In genomic region chr1:161069731-161070270, GRCh38 we compare ENCODE assay signal across 9 cellular contexts. TPM values are rescaled to one million over a fixed set of nuclear protein-coding genes. Genes with fewer than 3 reads are reported as not detected.
DNase-seq lines count a peak whose midpoint lies in the region; ATAC-seq, FAIRE-seq and TF ChIP-seq lines count a peak whose summit lies in the region.
"Had no signal": no experiment of that assay in that cellular context is flagged by ENCODE, and none has a peak within 500 bp of the region (broad histone marks: within the 10 kb centered on the region; RNA-seq: fewer than 3 reads in every experiment).

TSS of gene ARHGAP30 (minus strand) at chr1:161069891. CDS start at chr1:161069624, 267 bp downstream.

- peak within 1 kb of the TSS; percentile 96 for H3K4me3 ChIP-seq in OCI-LY7 (ENCODE audit: low read depth, low read length, poor library complexity, severe bottlenecking)
- peak within 1 kb of the TSS; percentile 26 to 44 (median 31) for H3K4me3 ChIP-seq in right lobe of liver

- H2AFZ ChIP-seq in OCI-LY7 (ENCODE audit: low read length), result peak within 1 kb of the TSS; percentile 80; the same call in 1 of the 2 replicates

- H3K36me3 Mint-ChIP-seq in activated T-helper 17 cell treated with anti-CD3 and anti-CD28 coated beads, Interleukin-2, amount 50 U/mL, for 72 hours (ENCODE audit: low read depth), result peaks cover 50% of the 10 kb centered on the region
- H3K36me3 Mint-ChIP-seq in endothelial cell (ENCODE audit: low read depth, unreplicated experiment), result peaks cover 3% of the 10 kb centered on the region

- peaks cover 24% of the 10 kb centered on the region for H3K36me3 ChIP-seq in OCI-LY7 (ENCODE audit: insufficient read depth, low read length)
- H3K36me3 ChIP-seq in right lobe of liver, result no peaks in the 10 kb centered on the region

- TF ChIP-seq POLR2A in GM12892 (IDR thresholded peaks at IDR 0.05; ENCODE audit: low read depth, low read length) (peak; percentile 90), right lobe of liver (IDR thresholded peaks at IDR 0.05) (peak; percentile 23)

- CTCF ChIA-PET in OCI-LY7 (lab: Charles Lee; ENCODE audit: unreplicated experiment), result interaction anchor here (0.6 to 1.1 kb wide), 3 partner anchors 15 to 37 kb away, joined by 3 to 4 read pairs (median 3); no protein-coding TSS in a partner anchor

- no peaks in the 10 kb centered on the region for H3K27me3 ChIP-seq in right lobe of liver

- WGBS in right lobe of liver (ENCODE audit: insufficient coverage, low coverage, low lambda C conversion rate, missing lambda C conversion rate), result 58% methylated on average over 4 of the region's 9 CpGs

- TF ChIP-seq CTCF in OCI-LY7 (conservative IDR thresholded peaks at IDR 0.05; ENCODE audit: low read length) (no peak), right lobe of liver (IDR thresholded peaks at IDR 0.05) (no peak), endothelial cell (IDR thresholded peaks at IDR 0.05; ENCODE audit: unreplicated experiment) (no peak)

- no peaks in the 10 kb centered on the region for H3K9me2 ChIP-seq in OCI-LY7 (ENCODE audit: insufficient read depth, low read length)

- ATAC-seq in HG02678 (IDR thresholded peaks at IDR 0.05; ENCODE audit: unreplicated experiment), result peak; percentile 88
- ATAC-seq in activated T-helper 17 cell treated with anti-CD3 and anti-CD28 coated beads, Interleukin-2, amount 50 U/mL, for 72 hours (replicated peaks), result peak; percentile 84
- peak; percentile 64 to 72 (median 68) for ATAC-seq in right lobe of liver

- H3K4me2 ChIP-seq in OCI-LY7 (ENCODE audit: low read length), result peak within 1 kb of the TSS; percentile 99

- peak; percentile 92 for DNase-seq in GM12892 (ENCODE audit: insufficient read length)
- DNase-seq in OCI-LY7 (ENCODE audit: low spot score), result peak; percentile 97
- DNase-seq in right lobe of liver, result peak; percentile 66 to 80 (median 71)
- peak; percentile 66 to 76 for DNase-seq in stimulated activated CD8-positive, alpha-beta memory T cell treated with anti-CD3 and anti-CD28 coated beads, Interleukin-15, amount 100 ng/mL, for 4 hours (ENCODE audit: low read depth in 2 of 2)
- DNase-seq in endothelial cell (ENCODE audit: low spot score), result no peak
- DNase-seq in NCI-H510A treated with DMSO at 0.1 percent for 48 hours (lab: John Stamatoyannopoulos, UW), result no peak

- H3K4me1 ChIP-seq in OCI-LY7 (ENCODE audit: insufficient read depth, low read length, poor library complexity, severe bottlenecking), result peaks cover 30% of the 10 kb centered on the region
- no peaks in the 10 kb centered on the region for H3K4me1 ChIP-seq in right lobe of liver

- H3K27ac ChIP-seq in OCI-LY7 (ENCODE audit: low read depth, low read length, poor library complexity, severe bottlenecking) (peak within 1 kb of the TSS; percentile 86), right lobe of liver (peak within 1 kb of the TSS; percentile 26 to 75 (median 71))

- POLR2A ChIA-PET in OCI-LY7 (lab: Charles Lee), result interaction anchor here (0.5 to 3.9 kb wide), 14 partner anchors 12 to 133 kb away, joined by 3 to 42 read pairs (median 5); partner anchors contain the start of genes NDUFS2, NIT1, PFDN2 and TSTD1

- H3K27ac Mint-ChIP-seq in activated T-helper 17 cell treated with anti-CD3 and anti-CD28 coated beads, Interleukin-2, amount 50 U/mL, for 72 hours, result peak within 1 kb of the TSS; percentile 77
- no peak within 1 kb of the TSS for H3K27ac Mint-ChIP-seq in endothelial cell (ENCODE audit: unreplicated experiment)

- FAIRE-seq in GM12892 (lab: Jason Lieb, UNC), result peak; percentile 98

- BruUV-seq in OCI-LY7 (replicated peaks; lab: Mats Ljungman, UMichigan), result no TSS peak

- H3K4me3 Mint-ChIP-seq in activated T-helper 17 cell treated with anti-CD3 and anti-CD28 coated beads, Interleukin-2, amount 50 U/mL, for 72 hours, result peak within 1 kb of the TSS; percentile 82
- H3K4me3 Mint-ChIP-seq in endothelial cell (ENCODE audit: unreplicated experiment), result no peak within 1 kb of the TSS

- no peaks in the 10 kb centered on the region for H3K9me3 Mint-ChIP-seq in activated T-helper 17 cell treated with anti-CD3 and anti-CD28 coated beads, Interleukin-2, amount 50 U/mL, for 72 hours
- H3K9me3 Mint-ChIP-seq in endothelial cell (ENCODE audit: unreplicated experiment), result no peaks in the 10 kb centered on the region

- intact Hi-C loops in OCI-LY7 (cut with micrococcal nuclease; ENCODE audit: unreplicated experiment) (loop anchor here (2.0 kb wide), 2 partner anchors 49 to 85 kb away; partner anchors contain the start of genes NIT1 and PFDN2), right lobe of liver (cut with DNase I) (loop anchor here in 1 of 2 donors (10.0 kb wide), 1 partner anchor 235 kb away; no protein-coding TSS in a partner anchor)

- peaks cover 6% of the 10 kb centered on the region; the same call in 1 of the 2 replicates for H4K20me1 ChIP-seq in OCI-LY7 (ENCODE audit: insufficient read depth, low read length)

- no peaks in the 10 kb centered on the region for H3K27me3 Mint-ChIP-seq in activated T-helper 17 cell treated with anti-CD3 and anti-CD28 coated beads, Interleukin-2, amount 50 U/mL, for 72 hours
- peaks cover 10% of the 10 kb centered on the region for H3K27me3 Mint-ChIP-seq in endothelial cell (ENCODE audit: unreplicated experiment)

- peaks cover 45% of the 10 kb centered on the region for H3K79me2 ChIP-seq in OCI-LY7 (ENCODE audit: insufficient read depth, low read depth, low read length)

- H3K9me3 ChIP-seq in OCI-LY7 (ENCODE audit: low read length) (no peaks in the 10 kb centered on the region), right lobe of liver (no peaks in the 10 kb centered on the region)

- H3K4me1 Mint-ChIP-seq in activated T-helper 17 cell treated with anti-CD3 and anti-CD28 coated beads, Interleukin-2, amount 50 U/mL, for 72 hours, result peaks cover 27% of the 10 kb centered on the region
- H3K4me1 Mint-ChIP-seq in endothelial cell (ENCODE audit: unreplicated experiment), result peaks cover 16% of the 10 kb centered on the region

RNA-seq across cellular contexts. Expression of gene ARHGAP30, which starts in this region (rescaled TPM):
- 51.8 TPM for polyA plus RNA-seq in GM12892 (2012; ENCODE audit: missing spikeins)
- 56.2 and 62.9 TPM in 2 replicates for total RNA-seq in OCI-LY7 (2014; rRNA removed; shearing (Covaris generic))
- total RNA-seq in OCI-LY7 (2022), result 86.7 and 101 TPM in 2 replicates
- total RNA-seq in activated T-helper 17 cell treated with anti-CD3 and anti-CD28 coated beads, Interleukin-2, amount 50 U/mL, for 72 hours, result 100 to 1,000 TPM; 180 to 207 TPM
- 1 to 10 TPM; 2.8 to 7.4 (median 3.6) TPM for total RNA-seq in right lobe of liver
- total RNA-seq in endothelial cell (ENCODE audit: unreplicated experiment), result 0.23 TPM
- total RNA-seq: lung microvascular endothelial cell had no signal

Comparison
In these comparisons a context has a peak if more than half of its experiments do, and no peak if none do; other contexts are left out.
1. RNA of gene ARHGAP30 (total RNA-seq): 180 to 207 TPM in activated T-helper 17 cell treated with anti-CD3 and anti-CD28 coated beads, Interleukin-2, amount 50 U/mL, for 72 hours and 56.2 to 101 TPM in OCI-LY7; 2.8 to 7.4 TPM in right lobe of liver and 0.23 TPM in endothelial cell (single experiment); every median in the first group is over 4 times any median in the second.
2. DNase-seq: peak in GM12892 (single experiment), OCI-LY7 (single experiment), right lobe of liver (3 of 3) and stimulated activated CD8-positive, alpha-beta memory T cell treated with anti-CD3 and anti-CD28 coated beads, Interleukin-15, amount 100 ng/mL, for 4 hours (2 of 2); none in endothelial cell (single experiment) and NCI-H510A treated with DMSO at 0.1 percent for 48 hours (single experiment).
3. Peak in every context shown above with its lines, with median percentiles within 50 percentile points of each other: ATAC-seq.